Comparison of ENCODE assay signal across 17 cellular contexts in genomic region chr16:17134586-17134985, GRCh38.
A peak's percentile ranks its signal among the peaks of the same experiment; 100 is the strongest.
DNase-seq lines count a peak whose midpoint lies in the region; ATAC-seq and TF ChIP-seq lines count a peak whose summit lies in the region.
"Had no signal": no experiment of that assay in that cellular context is flagged by ENCODE, and none has a peak within 500 bp of the region (broad histone marks: within the 10 kb centered on the region; RNA-seq: fewer than 3 reads in every experiment).

No MANE protein-coding gene starts in this region.

- H3K27ac ChIP-seq in aorta (ENCODE audit: low read depth in 1 of 2, low read length in 2 of 2): no peak overlapping the region
- H3K27ac ChIP-seq: epithelial cell of prostate, HL-60 had no signal

- no peaks in the 10 kb centered on the region for H3K27me3 Mint-ChIP-seq in activated CD8-positive, alpha-beta T cell treated with anti-CD3 and anti-CD28 coated beads for 36 hours
- peaks cover 3% of the 10 kb centered on the region; the same call in 1 of the 2 replicates for H3K27me3 Mint-ChIP-seq in HFFc6 (ENCODE audit: insufficient read depth)
- H3K27me3 Mint-ChIP-seq: B cell; central memory CD8-positive, alpha-beta T cell had no signal

- H3K36me3 ChIP-seq in aorta (ENCODE audit: control insufficient read depth in 1 of 2, insufficient read depth in 2 of 2, low read length in 1 of 2): peaks cover 0 to 11% of the 10 kb centered on the region in 2 donors

- POLR2A ChIA-PET in activated CD8-positive, alpha-beta T cell treated with anti-CD3 and anti-CD28 coated beads for 36 hours (lab: Charles Lee): no interaction called here

- no peak overlapping the region for H3K27ac Mint-ChIP-seq in activated CD8-positive, alpha-beta T cell treated with anti-CD3 and anti-CD28 coated beads for 36 hours
- no peak overlapping the region for H3K27ac Mint-ChIP-seq in HFFc6
- H3K27ac Mint-ChIP-seq: T-helper 2 cell treated with Interferon-gamma antibody and Interleukin-4, amounts not matched to agents 5 μg/mL and 100 μg/mL, for 36 hours had no signal

- no peak overlapping the region for H3K4me3 Mint-ChIP-seq in activated CD8-positive, alpha-beta T cell treated with anti-CD3 and anti-CD28 coated beads for 36 hours
- no peak overlapping the region for H3K4me3 Mint-ChIP-seq in HFFc6
- H3K4me3 Mint-ChIP-seq: B cell; central memory CD8-positive, alpha-beta T cell; T-helper 2 cell treated with Interferon-gamma antibody and Interleukin-4, amounts not matched to agents 5 μg/mL and 100 μg/mL, for 36 hours had no signal

- CTCF ChIA-PET in activated CD8-positive, alpha-beta T cell treated with anti-CD3 and anti-CD28 coated beads for 36 hours (lab: Charles Lee): no interaction called here

- H3K9me3 Mint-ChIP-seq in activated CD8-positive, alpha-beta T cell treated with anti-CD3 and anti-CD28 coated beads for 36 hours: no peaks in the 10 kb centered on the region
- no peaks in the 10 kb centered on the region for H3K9me3 Mint-ChIP-seq in HFFc6
- H3K9me3 Mint-ChIP-seq: central memory CD8-positive, alpha-beta T cell; T-helper 2 cell treated with Interferon-gamma antibody and Interleukin-4, amounts not matched to agents 5 μg/mL and 100 μg/mL, for 36 hours had no signal

- H3K4me3 ChIP-seq in aorta (ENCODE audit: low read length in 2 of 2): no peak overlapping the region

- intact Hi-C loops in activated CD8-positive, alpha-beta T cell treated with anti-CD3 and anti-CD28 coated beads for 36 hours (cut with micrococcal nuclease): no loop called here
- intact Hi-C loops in aorta (cut with DNase I): no loop called here

- WGBS in aorta, 2 donors: 94 to 96% methylated on average over 10 of the region's 10 CpGs

- H3K4me1 Mint-ChIP-seq in activated CD8-positive, alpha-beta T cell treated with anti-CD3 and anti-CD28 coated beads for 36 hours (ENCODE audit: low read depth): peaks cover 21% of the 10 kb centered on the region
- H3K4me1 Mint-ChIP-seq in HFFc6 (ENCODE audit: low read depth): no peaks in the 10 kb centered on the region

- peak; percentile 6 for DNase-seq in activated CD8-positive, alpha-beta T cell treated with anti-CD3 and anti-CD28 coated beads for 36 hours
- no peak for DNase-seq in stimulated activated naive CD8-positive, alpha-beta T cell treated with anti-CD3 and anti-CD28 coated beads, Interleukin-15, Interleukin-2, amounts not matched to agents 100 U/mL and 50 U/mL, for 24 hours
- DNase-seq in HFFc6 (no peak), aorta (no peak)
- DNase-seq in stimulated activated CD4-positive, alpha-beta T cell treated with anti-CD3 and anti-CD28 coated beads, Interleukin-15, amount 100 ng/mL, for 24 hours: no peak
- DNase-seq: activated naive CD4-positive, alpha-beta T cell treated with anti-CD3 and anti-CD28 coated beads, Interleukin-2, amount 50 U/mL, for 16 hours; mesendoderm; stimulated activated CD4-positive, alpha-beta T cell treated with anti-CD3 and anti-CD28 coated beads, Interleukin-2, amount 100 ng/mL, for 24 hours; stimulated activated naive CD4-positive, alpha-beta T cell treated with Interleukin-2 at 50 U/mL for 16 hours had no signal

- H3K4me1 ChIP-seq in aorta (ENCODE audit: control insufficient read depth in 1 of 2, insufficient read depth in 2 of 2, low read length in 2 of 2): no peaks in the 10 kb centered on the region

- H3K9me3 ChIP-seq in aorta (ENCODE audit: control insufficient read depth, low read length): no peaks in the 10 kb centered on the region

- no peaks in the 10 kb centered on the region for H3K27me3 ChIP-seq in aorta (ENCODE audit: control insufficient read depth in 1 of 2, insufficient read depth in 2 of 2, low read length in 1 of 2)

- no peak for TF ChIP-seq POLR2A in GM18505 (IDR thresholded peaks at IDR 0.05; ENCODE audit: borderline replicate concordance, extremely low read depth, insufficient read depth, insufficient read length)

- peak; percentile 65 for ATAC-seq in GM18505 (IDR thresholded peaks at IDR 0.05; ENCODE audit: unreplicated experiment)
- ATAC-seq in GM19467 (IDR thresholded peaks at IDR 0.05; ENCODE audit: unreplicated experiment): peak; percentile 80
- peak; percentile 70 for ATAC-seq in HG03060 (IDR thresholded peaks at IDR 0.05; ENCODE audit: low read depth, unreplicated experiment)
- ATAC-seq in activated CD8-positive, alpha-beta T cell treated with anti-CD3 and anti-CD28 coated beads for 36 hours: no peak
- ATAC-seq in stimulated activated naive CD8-positive, alpha-beta T cell treated with anti-CD3 and anti-CD28 coated beads, Interleukin-15, Interleukin-2, amounts not matched to agents 100 U/mL and 50 U/mL, for 24 hours: no peak
- ATAC-seq in aorta (ENCODE audit: low FRiP score): no peak

- no peak for TF ChIP-seq CTCF in activated CD8-positive, alpha-beta T cell treated with anti-CD3 and anti-CD28 coated beads for 36 hours (IDR thresholded peaks at IDR 0.05)
- no peak for TF ChIP-seq CTCF in HFFc6 (IDR thresholded peaks at IDR 0.05)

- H3K36me3 Mint-ChIP-seq in activated CD8-positive, alpha-beta T cell treated with anti-CD3 and anti-CD28 coated beads for 36 hours (ENCODE audit: low read depth): peaks cover 10% of the 10 kb centered on the region
- H3K36me3 Mint-ChIP-seq in HFFc6 (ENCODE audit: low read depth): peaks cover 10% of the 10 kb centered on the region; the same call in 1 of the 2 replicates

Comparison
In these comparisons a context has a peak if more than half of its experiments do, and no peak if none do; other contexts are left out.
1. ATAC-seq: peak in GM18505 (single experiment), GM19467 (single experiment) and HG03060 (single experiment); none in activated CD8-positive, alpha-beta T cell treated with anti-CD3 and anti-CD28 coated beads for 36 hours (single experiment), stimulated activated naive CD8-positive, alpha-beta T cell treated with anti-CD3 and anti-CD28 coated beads, Interleukin-15, Interleukin-2, amounts not matched to agents 100 U/mL and 50 U/mL, for 24 hours (single experiment) and aorta (single experiment).